Comparison of ENCODE assay signal across 18 cellular contexts in genomic region chr13:25846227-25846984, GRCh38.
DNase-seq lines count a peak whose midpoint lies in the region; ATAC-seq and TF ChIP-seq lines count a peak whose summit lies in the region.
"Had no signal": no experiment of that assay in that cellular context is flagged by ENCODE, and none has a peak within 500 bp of the region (broad histone marks: within the 10 kb centered on the region; RNA-seq: fewer than 3 reads in every experiment).

No MANE protein-coding gene starts in this region.

- H3K4me1 ChIP-seq in mammary epithelial cell (ENCODE audit: insufficient read depth, low read length), result peaks cover 9% of the 10 kb centered on the region
- H3K4me1 ChIP-seq: parathyroid adenoma had no signal

- dilution Hi-C loops in mammary epithelial cell (cut with HindIII; ENCODE audit: low sequenced_read_pairs), result no loop called here

- H3K9me3 Mint-ChIP-seq in activated CD8-positive, alpha-beta memory T cell treated with anti-CD3 and anti-CD28 coated beads, Interleukin-2, amount 10 ng/mL, durations not matched to agents 7 days and 5 days (ENCODE audit: low read depth), result no peaks in the 10 kb centered on the region
- peaks cover 2% of the 10 kb centered on the region for H3K9me3 Mint-ChIP-seq in neural crest cell
- H3K9me3 Mint-ChIP-seq: activated T-helper 2 cell treated with anti-CD3 and anti-CD28 coated beads, Interferon-gamma antibody, Interleukin-2, Interleukin-4, amounts not matched to agents 10 μg/mL and 5 μg/mL and 100 μg/mL, durations not matched to agents 14 hours and 24 hours and 36 hours had no signal

- H3K27me3 Mint-ChIP-seq in activated CD8-positive, alpha-beta memory T cell treated with anti-CD3 and anti-CD28 coated beads, Interleukin-2, amount 10 ng/mL, durations not matched to agents 7 days and 5 days, result peaks cover 4% of the 10 kb centered on the region
- H3K27me3 Mint-ChIP-seq in neural crest cell (ENCODE audit: low read depth), result no peaks in the 10 kb centered on the region

- no peaks in the 10 kb centered on the region for H3K79me2 ChIP-seq in mammary epithelial cell (ENCODE audit: insufficient read depth, low read length)
- H3K79me2 ChIP-seq: parathyroid adenoma had no signal

- TF ChIP-seq CTCF in mammary epithelial cell (conservative IDR thresholded peaks at IDR 0.05 in 1 of 2, IDR thresholded peaks at IDR 0.05 in 1 of 2; ENCODE audit: extremely low read depth in 1 of 2, insufficient read depth in 1 of 2, low read depth in 1 of 2, low read length in 2 of 2), result no peak
- no peak for TF ChIP-seq CTCF in neural crest cell (conservative IDR thresholded peaks at IDR 0.05)

- intact Hi-C loops in mammary epithelial cell (cut with micrococcal nuclease), result no loop called here

- H3K4me2 ChIP-seq in mammary epithelial cell (ENCODE audit: insufficient read depth, low read depth, low read length), result no peak overlapping the region
- H3K4me2 ChIP-seq: PC-9 had no signal

- H3K9ac ChIP-seq in mammary epithelial cell (ENCODE audit: insufficient read depth, low read length), result no peak overlapping the region
- H3K9ac ChIP-seq: parathyroid adenoma had no signal

- in situ Hi-C loops in mammary epithelial cell (cut with MboI; ENCODE audit: low sequenced_read_pairs in 2 of 2), result no loop called here

- no peaks in the 10 kb centered on the region for H3K36me3 ChIP-seq in MG63
- H3K36me3 ChIP-seq in mammary epithelial cell (ENCODE audit: insufficient read depth, low read length), result no peaks in the 10 kb centered on the region
- H3K36me3 ChIP-seq: thoracic aorta had no signal

- H3K36me3 Mint-ChIP-seq in activated CD8-positive, alpha-beta memory T cell treated with anti-CD3 and anti-CD28 coated beads, Interleukin-2, amount 10 ng/mL, durations not matched to agents 7 days and 5 days, result no peaks in the 10 kb centered on the region
- H3K36me3 Mint-ChIP-seq in neural crest cell (ENCODE audit: low read depth), result no peaks in the 10 kb centered on the region

- CTCF ChIA-PET in activated CD8-positive, alpha-beta memory T cell treated with anti-CD3 and anti-CD28 coated beads, Interleukin-2, amount 10 ng/mL, durations not matched to agents 7 days and 5 days (lab: Charles Lee), result no interaction called here
- CTCF ChIA-PET in mammary epithelial cell (lab: Charles Lee; ENCODE audit: low non-redundant PET), result interaction anchor here (0.6 kb wide), 1 partner anchor 212 kb away, joined by 5 read pairs; no protein-coding TSS in a partner anchor

- H3K4me1 Mint-ChIP-seq in activated CD8-positive, alpha-beta memory T cell treated with anti-CD3 and anti-CD28 coated beads, Interleukin-2, amount 10 ng/mL, durations not matched to agents 7 days and 5 days, result peaks cover 27% of the 10 kb centered on the region
- H3K4me1 Mint-ChIP-seq in neural crest cell, result peaks cover 6% of the 10 kb centered on the region

- H3K27me3 ChIP-seq in MG63, result no peaks in the 10 kb centered on the region; the same call in 1 of the 2 replicates
- no peaks in the 10 kb centered on the region for H3K27me3 ChIP-seq in mammary epithelial cell (ENCODE audit: insufficient read depth, low read length)

- H3K27ac Mint-ChIP-seq in activated CD8-positive, alpha-beta memory T cell treated with anti-CD3 and anti-CD28 coated beads, Interleukin-2, amount 10 ng/mL, durations not matched to agents 7 days and 5 days, result peak overlapping the region; percentile 90
- peak overlapping the region; percentile 73 for H3K27ac Mint-ChIP-seq in neural crest cell (ENCODE audit: unreplicated experiment)
- H3K27ac Mint-ChIP-seq: activated T-helper 2 cell treated with anti-CD3 and anti-CD28 coated beads, Interferon-gamma antibody, Interleukin-2, Interleukin-4, amounts not matched to agents 10 μg/mL and 5 μg/mL and 100 μg/mL, durations not matched to agents 14 hours and 24 hours and 36 hours had no signal

- H3K4me3 ChIP-seq in MG63 (no peak overlapping the region), mammary epithelial cell (replicated peaks in 1 of 3; ENCODE audit: insufficient read depth in 1 of 3, low read depth in 2 of 3, low read length in 3 of 3) (no peak overlapping the region)
- H3K4me3 ChIP-seq: PC-9, thoracic aorta had no signal

- no peak overlapping the region for H3K27ac ChIP-seq in mammary epithelial cell (ENCODE audit: insufficient read depth, low read depth, low read length)
- H3K27ac ChIP-seq: parathyroid adenoma, PC-9, thoracic aorta had no signal

- WGBS in mammary epithelial cell (ENCODE audit: low coverage, missing lambda C conversion rate), result 98% methylated on average over 4 of the region's 4 CpGs

- no peaks in the 10 kb centered on the region for H4K20me1 ChIP-seq in mammary epithelial cell (ENCODE audit: insufficient read depth, low read length)

- H3K4me3 Mint-ChIP-seq in activated CD8-positive, alpha-beta memory T cell treated with anti-CD3 and anti-CD28 coated beads, Interleukin-2, amount 10 ng/mL, durations not matched to agents 7 days and 5 days, result peak overlapping the region; percentile 31
- no peak overlapping the region for H3K4me3 Mint-ChIP-seq in neural crest cell

- DNase-seq in activated CD8-positive, alpha-beta memory T cell treated with anti-CD3 and anti-CD28 coated beads, Interleukin-2, amount 10 ng/mL, durations not matched to agents 7 days and 5 days, result no peak
- DNase-seq in activated CD8-positive, alpha-beta memory T cell treated with anti-CD3 and anti-CD28 coated beads for 24 hours, result no peak
- DNase-seq in MG63 (peak; percentile 36), mammary epithelial cell (peak; percentile 46), neural crest cell (ENCODE audit: low read depth, low spot score) (no peak), DMS 273 (lab: John Stamatoyannopoulos, UW; ENCODE audit: unreplicated experiment) (no peak)
- DNase-seq in stimulated activated CD4-positive, alpha-beta T cell treated with anti-CD3 and anti-CD28 coated beads, Interleukin-2, amount 100 ng/mL, for 48 hours, result no peak
- DNase-seq: activated CD4-positive, CD25-positive, alpha-beta regulatory T cell treated with anti-CD3 and anti-CD28 coated beads, Interleukin-2, amount 50 U/mL, for 72 hours; DMS 273 treated with DMSO at 0.1 percent for 48 hours; effector CD4-positive, alpha-beta T cell; midbrain; NCI-H1105 treated with DMSO at 0.1 percent for 48 hours; PC-9; stimulated activated CD4-positive, alpha-beta T cell treated with anti-CD3 and anti-CD28 coated beads, Interleukin-12 subunit alpha, Interleukin-12 subunit beta, amount 100 ng/mL, for 4 hours had no signal

- no TSS peak for BruUV-seq in mammary epithelial cell (replicated peaks; lab: Mats Ljungman, UMichigan)

- H2AFZ ChIP-seq in mammary epithelial cell (ENCODE audit: low read depth, low read length), result peak overlapping the region; percentile 49
- H2AFZ ChIP-seq: parathyroid adenoma, PC-9 had no signal

- no peak for ATAC-seq in activated CD8-positive, alpha-beta memory T cell treated with anti-CD3 and anti-CD28 coated beads, Interleukin-2, amount 10 ng/mL, durations not matched to agents 7 days and 5 days
- no peak for ATAC-seq in HG03342 (IDR thresholded peaks at IDR 0.05; ENCODE audit: unreplicated experiment)

- H3K9me3 ChIP-seq in MG63, result peaks cover 4% of the 10 kb centered on the region
- no peaks in the 10 kb centered on the region for H3K9me3 ChIP-seq in mammary epithelial cell (replicated peaks; ENCODE audit: insufficient read depth, low read length)
- H3K9me3 ChIP-seq: thoracic aorta had no signal

Comparison
In these comparisons a context has a peak if more than half of its experiments do, and no peak if none do; other contexts are left out.
1. DNase-seq: peak in MG63 (single experiment) and mammary epithelial cell (single experiment); none in activated CD8-positive, alpha-beta memory T cell treated with anti-CD3 and anti-CD28 coated beads, Interleukin-2, amount 10 ng/mL, durations not matched to agents 7 days and 5 days (single experiment), activated CD8-positive, alpha-beta memory T cell treated with anti-CD3 and anti-CD28 coated beads for 24 hours (single experiment), neural crest cell (single experiment), stimulated activated CD4-positive, alpha-beta T cell treated with anti-CD3 and anti-CD28 coated beads, Interleukin-2, amount 100 ng/mL, for 48 hours (0 of 2) and DMS 273 (single experiment).